In genomic region chr14:52106853-52107252, GRCh38 we compare ENCODE assay signal across 21 cellular contexts. TPM values are rescaled to one million over a fixed set of nuclear protein-coding genes. Genes with fewer than 3 reads are reported as not detected.
DNase-seq lines count a peak whose midpoint lies in the region; ATAC-seq and TF ChIP-seq lines count a peak whose summit lies in the region.
"Had no signal": no experiment of that assay in that cellular context is flagged by ENCODE, and none has a peak within 500 bp of the region (broad histone marks: within the 10 kb centered on the region; RNA-seq: fewer than 3 reads in every experiment).

No MANE protein-coding gene starts in this region.

- DNase-seq in Right ventricle myocardium inferior (ENCODE audit: missing footprints) (no peak), right atrium auricular region (ENCODE audit: low spot score) (no peak), left ventricle myocardium inferior (no peak), nephron progenitor cell (no peak), uterus (peak in 1 of 2 donors; percentile 23), superior temporal gyrus (ENCODE audit: extremely low spot score) (no peak)
- DNase-seq in stimulated activated CD4-positive, alpha-beta T cell treated with anti-CD3 and anti-CD28 coated beads, Interleukin-1b, Interleukin-23, amount 100 ng/mL, for 48 hours, result no peak
- DNase-seq: effector memory CD4-positive, alpha-beta T cell; EL; esophagus squamous epithelium; naive B cell; NCI-H1417; NCI-H526; small intestine; stimulated activated CD4-positive, alpha-beta T cell treated with anti-CD3 and anti-CD28 coated beads, Interleukin-4, amount 100 ng/mL, for 1 hour had no signal

- TF ChIP-seq POLR2A in uterus (IDR thresholded peaks at IDR 0.05), result no peak

- H3K36me3 ChIP-seq in right atrium auricular region (no peaks in the 10 kb centered on the region), left ventricle myocardium inferior (no peaks in the 10 kb centered on the region), uterus (no peaks in the 10 kb centered on the region)
- H3K36me3 ChIP-seq: esophagus squamous epithelium had no signal

- H3K4me3 Mint-ChIP-seq in nephron progenitor cell, result no peak overlapping the region
- H3K4me3 Mint-ChIP-seq: activated naive CD8-positive, alpha-beta T cell; naive B cell had no signal

- TF ChIP-seq CTCF in right atrium auricular region (IDR thresholded peaks at IDR 0.05) (no peak), left ventricle myocardium inferior (IDR thresholded peaks at IDR 0.05; ENCODE audit: borderline replicate concordance) (no peak), nephron progenitor cell (IDR thresholded peaks at IDR 0.05) (no peak), uterus (IDR thresholded peaks at IDR 0.05) (no peak)

- H3K4me3 ChIP-seq in right atrium auricular region, result no peak overlapping the region
- no peak overlapping the region for H3K4me3 ChIP-seq in left ventricle myocardium inferior
- H3K4me3 ChIP-seq in uterus, result no peak overlapping the region
- H3K4me3 ChIP-seq: esophagus squamous epithelium, lung had no signal

- H3K9me3 ChIP-seq in right atrium auricular region (no peaks in the 10 kb centered on the region), left ventricle myocardium inferior (replicated peaks) (no peaks in the 10 kb centered on the region), uterus (no peaks in the 10 kb centered on the region)
- H3K9me3 ChIP-seq: esophagus squamous epithelium had no signal

- H3K27me3 ChIP-seq in right atrium auricular region, result no peaks in the 10 kb centered on the region
- no peaks in the 10 kb centered on the region for H3K27me3 ChIP-seq in left ventricle myocardium inferior (ENCODE audit: low read depth)
- no peaks in the 10 kb centered on the region for H3K27me3 ChIP-seq in uterus
- H3K27me3 ChIP-seq: esophagus squamous epithelium had no signal

- H3K27ac ChIP-seq in right atrium auricular region, result no peak overlapping the region
- peak overlapping the region; percentile 52 for H3K27ac ChIP-seq in left ventricle myocardium inferior (replicated peaks)
- peak overlapping the region; percentile 40 to 56 for H3K27ac ChIP-seq in uterus
- H3K27ac ChIP-seq: 22Rv1, parathyroid adenoma had no signal

- no peaks in the 10 kb centered on the region for H3K9me3 Mint-ChIP-seq in nephron progenitor cell
- H3K9me3 Mint-ChIP-seq: naive B cell had no signal

- H3K27ac Mint-ChIP-seq in nephron progenitor cell, result peak overlapping the region; percentile 61
- H3K27ac Mint-ChIP-seq: activated naive CD8-positive, alpha-beta T cell had no signal

- peaks cover 3% of the 10 kb centered on the region for H3K27me3 Mint-ChIP-seq in nephron progenitor cell (ENCODE audit: low read depth, poor library complexity)
- H3K27me3 Mint-ChIP-seq: activated naive CD8-positive, alpha-beta T cell; naive B cell had no signal

- H3K36me3 Mint-ChIP-seq in nephron progenitor cell (ENCODE audit: low read depth), result no peaks in the 10 kb centered on the region
- H3K36me3 Mint-ChIP-seq: naive B cell had no signal

- intact Hi-C loops in Right ventricle myocardium inferior (cut with DNase I) (no loop called here), left ventricle myocardium inferior (cut with micrococcal nuclease) (no loop called here), uterus (cut with DNase I; ENCODE audit: low total_unique reads) (no loop called here)

- ATAC-seq in Right ventricle myocardium inferior (peak; percentile 64), GM21786 (IDR thresholded peaks at IDR 0.05; ENCODE audit: unreplicated experiment) (no peak)
- ATAC-seq: HCT116 had no signal

- peaks cover 18% of the 10 kb centered on the region for H3K4me1 Mint-ChIP-seq in nephron progenitor cell
- H3K4me1 Mint-ChIP-seq: naive B cell had no signal

- no peaks in the 10 kb centered on the region for H3K4me1 ChIP-seq in right atrium auricular region
- no peaks in the 10 kb centered on the region for H3K4me1 ChIP-seq in left ventricle myocardium inferior
- no peaks in the 10 kb centered on the region for H3K4me1 ChIP-seq in uterus
- H3K4me1 ChIP-seq: esophagus squamous epithelium, parathyroid adenoma had no signal

RNA-seq across cellular contexts. Expression of gene NID2, which starts 38.0 kb away (rescaled TPM):
- total RNA-seq in Right ventricle myocardium inferior (41.8 TPM), right atrium auricular region (10 to 100 TPM; 23.0 to 41.2 TPM), left ventricle myocardium inferior (35.2 TPM), uterus (10 to 100 TPM in 3 of 4 donors, 1 to 10 TPM in 1; 8.2 to 92.6 (median 32.4) TPM)

Comparison
In these comparisons a context has a peak if more than half of its experiments do, and no peak if none do; other contexts are left out.
1. H3K27ac ChIP-seq: peak in left ventricle myocardium inferior (single experiment) and uterus (2 of 2); none in right atrium auricular region (0 of 2).